ENCODE assay signal across 13 cellular contexts in the genomic region with DNA sequence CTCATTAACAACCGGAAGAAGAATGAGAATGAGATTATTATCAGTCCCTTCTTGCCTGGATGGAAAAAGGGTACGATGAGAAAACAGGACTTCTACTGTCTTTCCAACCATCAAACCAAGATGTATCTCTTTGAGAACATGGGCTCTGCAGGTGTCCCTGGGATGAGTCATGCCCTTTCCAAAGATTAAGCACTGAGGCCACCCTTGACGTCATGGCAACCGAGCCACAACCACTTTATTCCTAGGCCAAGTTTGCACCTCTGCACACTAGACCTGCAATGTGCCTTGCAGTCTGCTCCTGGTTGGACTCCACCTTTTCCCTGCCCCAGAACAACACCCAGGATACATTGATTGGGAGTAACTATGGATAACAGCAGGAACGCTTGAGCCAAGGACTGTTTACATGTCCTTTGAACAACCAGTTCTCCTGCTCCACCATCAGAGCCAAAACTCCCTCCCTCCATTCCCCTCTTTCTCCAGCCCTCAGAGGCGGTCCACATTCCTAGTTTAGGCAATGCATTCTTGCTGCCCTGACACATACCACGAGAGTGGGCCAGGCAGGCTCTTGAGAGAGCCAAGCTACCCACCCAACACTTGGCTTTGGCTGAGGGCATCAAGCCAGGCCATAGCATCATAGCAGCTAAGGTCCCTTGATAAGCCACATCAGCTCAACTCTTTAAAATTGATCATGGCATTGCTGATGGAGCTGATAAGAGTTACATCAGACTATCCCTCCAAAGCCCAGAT.
DNase-seq lines count a peak whose midpoint lies in the region; ATAC-seq and TF ChIP-seq lines count a peak whose summit lies in the region.
"Had no signal": no experiment of that assay in that cellular context is flagged by ENCODE, and none has a peak within 500 bp of the region (broad histone marks: within the 10 kb centered on the region; RNA-seq: fewer than 3 reads in every experiment).

No MANE protein-coding gene starts in this region.

- H3K4me1 Mint-ChIP-seq in type B pancreatic cell (ENCODE audit: unreplicated experiment) = peaks cover 22% of the 10 kb centered on the region
- H3K4me1 Mint-ChIP-seq: activated naive CD4-positive, alpha-beta T cell treated with anti-CD3 and anti-CD28 coated beads, Interleukin-2, amount 50 U/mL, for 24 hours; CD4-positive, alpha-beta memory T cell had no signal

- H3K27me3 ChIP-seq in GM23248 (replicated peaks; ENCODE audit: insufficient read depth) (no peaks in the 10 kb centered on the region), left lung (no peaks in the 10 kb centered on the region), suprapubic skin (no peaks in the 10 kb centered on the region)
- H3K27me3 ChIP-seq: dorsolateral prefrontal cortex had no signal

- H3K4me2 ChIP-seq in GM23248 (ENCODE audit: unreplicated experiment) = peak overlapping the region; percentile 51

- no peaks in the 10 kb centered on the region for H4K20me1 ChIP-seq in GM23248 (ENCODE audit: insufficient read depth)

- H3K4me1 ChIP-seq in GM23248 (ENCODE audit: insufficient read depth) (peaks cover 46% of the 10 kb centered on the region), left lung (no peaks in the 10 kb centered on the region), suprapubic skin (peaks cover 48% of the 10 kb centered on the region)

- H3K27ac ChIP-seq in GM23248 (peak overlapping the region; percentile 99), left lung (no peak overlapping the region), suprapubic skin (peak overlapping the region; percentile 73)
- H3K27ac ChIP-seq: dorsolateral prefrontal cortex had no signal

- TF ChIP-seq CTCF in choroid plexus epithelial cell (conservative IDR thresholded peaks at IDR 0.05; ENCODE audit: low read depth, low read length) (no peak), left lung (IDR thresholded peaks at IDR 0.05) (no peak), suprapubic skin (IDR thresholded peaks at IDR 0.05) (no peak), type B pancreatic cell (conservative IDR thresholded peaks at IDR 0.05) (no peak)

- peaks cover 48% of the 10 kb centered on the region for H3F3A ChIP-seq in GM23248 (ENCODE audit: insufficient read depth)

- DNase-seq in GM23248 (peak; percentile 91), choroid plexus epithelial cell (ENCODE audit: low read depth) (peak; percentile 39), left lung (no peak), suprapubic skin (ENCODE audit: low spot score in 2 of 2) (peak; percentile 83 to 88), type B pancreatic cell (ENCODE audit: extremely low spot score, unreplicated experiment) (no peak)
- no peak for DNase-seq in effector CD8-positive, alpha-beta T cell (lab: John Stamatoyannopoulos, UW)
- no peak for DNase-seq in stimulated activated CD4-positive, alpha-beta T cell treated with anti-CD3 and anti-CD28 coated beads, Interleukin-15, amount 100 ng/mL, for 24 hours
- DNase-seq: CD4-positive, alpha-beta memory T cell; dorsolateral prefrontal cortex; NCI-H2107; OCI-M1 had no signal

- peak overlapping the region; percentile 47 for H3K9ac ChIP-seq in GM23248

- TF ChIP-seq EP300 in suprapubic skin (IDR thresholded peaks at IDR 0.05) = no peak

- H3K27me3 Mint-ChIP-seq in type B pancreatic cell = no peaks in the 10 kb centered on the region
- H3K27me3 Mint-ChIP-seq: CD4-positive, alpha-beta memory T cell had no signal

- H3K4me3 ChIP-seq in GM23248 (no peak overlapping the region), choroid plexus epithelial cell (ENCODE audit: low read depth, low read length) (no peak overlapping the region), left lung (no peak overlapping the region), suprapubic skin (no peak overlapping the region)
- H3K4me3 ChIP-seq: dorsolateral prefrontal cortex had no signal

- in situ Hi-C loops in GM23248 (cut with MboI) = no loop called here

- no peaks in the 10 kb centered on the region for H3K79me2 ChIP-seq in GM23248 (ENCODE audit: insufficient read depth)

- WGBS in GM23248 (ENCODE audit: low coverage in 1 of 2, low lambda C conversion rate in 2 of 2, missing lambda C conversion rate in 2 of 2), 2 experiments = 27% methylated on average over 7 of the region's 7 CpGs
- WGBS in suprapubic skin = 35% methylated on average over 7 of the region's 7 CpGs

- intact Hi-C loops in left lung (cut with DNase I) = no loop called here

- H3K36me3 ChIP-seq in GM23248 (ENCODE audit: low read depth) (no peaks in the 10 kb centered on the region), left lung (no peaks in the 10 kb centered on the region), suprapubic skin (no peaks in the 10 kb centered on the region)

- no peak overlapping the region for H3K4me3 Mint-ChIP-seq in type B pancreatic cell
- H3K4me3 Mint-ChIP-seq: activated naive CD4-positive, alpha-beta T cell treated with anti-CD3 and anti-CD28 coated beads, Interleukin-2, amount 50 U/mL, for 24 hours; CD4-positive, alpha-beta memory T cell had no signal

- H3K9me3 ChIP-seq in GM23248 (ENCODE audit: low read depth) (no peaks in the 10 kb centered on the region), left lung (no peaks in the 10 kb centered on the region), suprapubic skin (no peaks in the 10 kb centered on the region)

- H3K36me3 Mint-ChIP-seq in type B pancreatic cell = no peaks in the 10 kb centered on the region

- H3K9me3 Mint-ChIP-seq in type B pancreatic cell = peaks cover 11% of the 10 kb centered on the region
- H3K9me3 Mint-ChIP-seq: activated naive CD4-positive, alpha-beta T cell treated with anti-CD3 and anti-CD28 coated beads, Interleukin-2, amount 50 U/mL, for 24 hours; CD4-positive, alpha-beta memory T cell had no signal

- H2AFZ ChIP-seq in GM23248 = no peak overlapping the region; the same call in 1 of the 2 replicates

- ATAC-seq in left lung (peak; percentile 62), HG03460 (IDR thresholded peaks at IDR 0.05; ENCODE audit: unreplicated experiment) (no peak)

- TF ChIP-seq POLR2A in suprapubic skin (IDR thresholded peaks at IDR 0.05) = no peak

- H3K27ac Mint-ChIP-seq in type B pancreatic cell = no peak overlapping the region
- H3K27ac Mint-ChIP-seq: activated naive CD4-positive, alpha-beta T cell treated with anti-CD3 and anti-CD28 coated beads, Interleukin-2, amount 50 U/mL, for 24 hours; CD4-positive, alpha-beta memory T cell had no signal

- H3K9me2 ChIP-seq in GM23248 (ENCODE audit: insufficient read depth) = peaks cover 3% of the 10 kb centered on the region; the same call in 1 of the 2 replicates

Comparison
In these comparisons a context has a peak if more than half of its experiments do, and no peak if none do; other contexts are left out.
1. DNase-seq: peak in GM23248 (single experiment), choroid plexus epithelial cell (single experiment) and suprapubic skin (2 of 2); none in left lung (0 of 2), type B pancreatic cell (single experiment), effector CD8-positive, alpha-beta T cell (single experiment) and stimulated activated CD4-positive, alpha-beta T cell treated with anti-CD3 and anti-CD28 coated beads, Interleukin-15, amount 100 ng/mL, for 24 hours (single experiment).
2. H3K27ac ChIP-seq: peak in GM23248 (single experiment) and suprapubic skin (single experiment); none in left lung (0 of 2).